8 cellular contexts compared by ENCODE assay signal in genomic region chr5:124747770-124748686, GRCh38. TPM values are rescaled to one million over a fixed set of nuclear protein-coding genes. Genes with fewer than 3 reads are reported as not detected.
DNase-seq lines count a peak whose midpoint lies in the region; ATAC-seq, FAIRE-seq and TF ChIP-seq lines count a peak whose summit lies in the region.

No MANE protein-coding gene starts in this region.

- peaks cover 6% of the 10 kb centered on the region; the same call in 1 of the 2 replicates for H3F3A ChIP-seq in PC-9 (ENCODE audit: insufficient read depth, low read depth)

- H3K4me2 ChIP-seq in A549 = peak overlapping the region; percentile 95
- peak overlapping the region; percentile 68 for H3K4me2 ChIP-seq in PC-9

- BruUV-seq in PC-9 (replicated peaks; lab: Mats Ljungman, UMichigan) = no TSS peak

- peak overlapping the region; percentile 64; the same call in 1 of the 2 replicates for H2AFZ ChIP-seq in PC-9

- no peak for TF ChIP-seq POLR2A in A549 (IDR thresholded peaks at IDR 0.05; ENCODE audit: low read length)

- 2% methylated on average over 17 of the region's 17 CpGs for WGBS in A549 (ENCODE audit: missing lambda C conversion rate)

- no peak for TF ChIP-seq EP300 in A549 (IDR thresholded peaks at IDR 0.05)

- H3K4me1 ChIP-seq in A549 (peaks cover 13% of the 10 kb centered on the region), PC-9 (replicated peaks; ENCODE audit: insufficient read depth) (peaks cover 6% of the 10 kb centered on the region)

- peak overlapping the region; percentile 46 for H3K4me3 ChIP-seq in A549
- H3K4me3 ChIP-seq in PC-9 = peak overlapping the region; percentile 48; the same call in 1 of the 2 replicates
- peak overlapping the region; percentile 77 for H3K4me3 ChIP-seq in epithelial cell of proximal tubule (ENCODE audit: low read depth, low read length)

- DNase-seq in A549 (ENCODE audit: low read depth in 1 of 2, low spot score in 1 of 2) (peak; percentile 4 to 16), PC-9 (no peak), epithelial cell of proximal tubule (ENCODE audit: low read depth) (peak; percentile 46), naive B cell (peak; percentile 86), HPDE6-E6E7 (ENCODE audit: extremely low spot score) (no peak), iPS-NIHi7 (ENCODE audit: extremely low spot score) (no peak)

- TF ChIP-seq CTCF in A549 (IDR thresholded peaks at IDR 0.05) (no peak), PC-9 (conservative IDR thresholded peaks at IDR 0.05) (no peak), epithelial cell of proximal tubule (conservative IDR thresholded peaks at IDR 0.05; ENCODE audit: low read depth, low read length) (peak; percentile 1)

- H3K9me2 ChIP-seq in PC-9 (ENCODE audit: insufficient read depth) = no peaks in the 10 kb centered on the region

- H3K27me3 ChIP-seq in PC-9 (ENCODE audit: insufficient read depth, low read depth) = no peaks in the 10 kb centered on the region

- H3K9me3 Mint-ChIP-seq in naive B cell = no peaks in the 10 kb centered on the region

- CTCF ChIA-PET in A549 (lab: Yijun Ruan, JAX) (interaction anchor here (0.8 kb wide), 1 partner anchor 43 kb away, joined by 3 read pairs; no protein-coding TSS in a partner anchor), PC-9 (lab: Charles Lee) (interaction anchor here (0.5 to 0.7 kb wide), 2 partner anchors 89 to 251 kb away, joined by 3 read pairs; no protein-coding TSS in a partner anchor)

- no peak for TF ChIP-seq RAD21 in A549 (conservative IDR thresholded peaks at IDR 0.05 in 1 of 2, IDR thresholded peaks at IDR 0.05 in 1 of 2)

- H3K27me3 Mint-ChIP-seq in naive B cell = no peaks in the 10 kb centered on the region

- no peaks in the 10 kb centered on the region for H3K36me3 Mint-ChIP-seq in naive B cell

- POLR2A ChIA-PET in A549 (lab: Yijun Ruan, JAX) (interaction anchor here (0.6 to 1.6 kb wide), 18 partner anchors 10 to 1075 kb away, joined by 3 to 12 read pairs (median 5); no protein-coding TSS in a partner anchor), PC-9 (lab: Charles Lee; ENCODE audit: unreplicated experiment) (interaction anchor here (0.6 to 0.7 kb wide), 3 partner anchors 203 to 583 kb away, joined by 3 to 16 read pairs (median 5); no protein-coding TSS in a partner anchor)

- H3K9me3 ChIP-seq in A549 (no peaks in the 10 kb centered on the region), PC-9 (ENCODE audit: insufficient read depth, low read depth) (no peaks in the 10 kb centered on the region; the same call in 1 of the 2 replicates)

- intact Hi-C loops in PC-9 (cut with micrococcal nuclease; ENCODE audit: unreplicated experiment) = no loop called here

- no peak overlapping the region for H3K4me3 Mint-ChIP-seq in naive B cell

- H4K20me1 ChIP-seq in PC-9 (ENCODE audit: insufficient read depth) = no peaks in the 10 kb centered on the region

- no peak for FAIRE-seq in A549 (lab: Jason Lieb, UNC)

- peak overlapping the region in 4 of 6 donors; percentile 96 to 100 (median 98) for H3K27ac Mint-ChIP-seq in naive B cell

- H3K4me1 Mint-ChIP-seq in naive B cell = peaks cover 9 to 28% (median 19%) of the 10 kb centered on the region in 3 donors

- H3K27ac ChIP-seq in A549 (peak overlapping the region; percentile 51 to 65), PC-9 (peak overlapping the region; percentile 49; the same call in 1 of the 2 replicates)

- H3K79me2 ChIP-seq in PC-9 (ENCODE audit: low read depth) = no peaks in the 10 kb centered on the region

- no peaks in the 10 kb centered on the region for H3K36me3 ChIP-seq in PC-9 (ENCODE audit: low read depth)

- peak; percentile 52 to 64; a peak in 4 of 6 replicates for ATAC-seq in A549
- ATAC-seq in GM18867 (IDR thresholded peaks at IDR 0.05; ENCODE audit: unreplicated experiment) = peak; percentile 42
- ATAC-seq in HG03095 (IDR thresholded peaks at IDR 0.05; ENCODE audit: unreplicated experiment) = peak; percentile 47
- ATAC-seq in naive B cell (ENCODE audit: low read depth in 2 of 2) = peak; percentile 72 to 79

TF ChIP-seq in A549, 52 proteins besides CTCF, POLR2A, EP300 and RAD21:
- TF ChIP-seq RNF2 (IDR thresholded peaks at IDR 0.05; ENCODE audit: borderline replicate concordance, low read depth) (peak; percentile 68; the same call in 1 of the 2 replicates), USF2 (IDR thresholded peaks at IDR 0.05) (no peak), FOXS1 (CRISPR knock-in tag; IDR thresholded peaks at IDR 0.05) (no peak)

RNA-seq across cellular contexts. Expression of gene ZNF608, which starts 1.6 kb away (rescaled TPM):
- polyA plus RNA-seq in A549 (2011; rRNA removed) = 1.8 and 2.5 TPM in 2 replicates
- 0.34 and 0.38 TPM in 2 replicates for polyA plus RNA-seq in A549 (2012; cell fraction: cytosol; rRNA removed)
- polyA plus RNA-seq in A549 (2012; cell fraction: nucleus; rRNA removed) = 0.46 and 0.84 TPM in 2 replicates
- 0.43 to 0.77 TPM (median 0.66 TPM) in 3 replicates for polyA plus RNA-seq in A549 (2017; fragmentation: RNase III; extraction: RNeasy Plus Mini Kit Qiagen cat#74134 plus additional on column Dnase treatment)
- polyA minus RNA-seq in A549 (2011; rRNA and poly(A)+ RNA removed) = 1.4 and 2.5 TPM in 2 replicates
- 2.8 and 5.5 TPM in 2 replicates for total RNA-seq in PC-9 (2021)
- 37.5 and 38.0 TPM in 2 replicates for total RNA-seq in epithelial cell of proximal tubule
- polyA plus RNA-seq in naive B cell (ENCODE audit: low read depth in 6 of 6) = 1 to 10 TPM; 3.7 to 8.7 (median 6.0) TPM

Comparison
In these comparisons a context has a peak if more than half of its experiments do, and no peak if none do; other contexts are left out.
1. DNase-seq: peak in A549 (2 of 2), epithelial cell of proximal tubule (single experiment) and naive B cell (single experiment); none in PC-9 (0 of 2), HPDE6-E6E7 (single experiment) and iPS-NIHi7 (single experiment).
2. Peak in every context shown above with its lines, with median percentiles within 50 percentile points of each other: ATAC-seq and H3K4me3 ChIP-seq.